In genomic region chr2:200750323-200750910, GRCh38 we compare ENCODE assay signal across 17 cellular contexts.
DNase-seq lines count a peak whose midpoint lies in the region; ATAC-seq, FAIRE-seq and TF ChIP-seq lines count a peak whose summit lies in the region.
"Had no signal": no experiment of that assay in that cellular context is flagged by ENCODE, and none has a peak within 500 bp of the region (broad histone marks: within the 10 kb centered on the region; RNA-seq: fewer than 3 reads in every experiment).

No MANE protein-coding gene starts in this region.

- no peak for DNase-seq in Caco-2
- DNase-seq in K562 (ENCODE audit: extremely low read depth in 1 of 4, low spot score in 3 of 4), result no peak
- DNase-seq in mesendoderm, result peak; percentile 73
- DNase-seq in stimulated activated CD8-positive, alpha-beta memory T cell treated with anti-CD3 and anti-CD28 coated beads, Interleukin-4, amount 100 ng/mL, for 48 hours, result peak; percentile 9
- no peak for DNase-seq in islet precursor cell
- DNase-seq in anterior cingulate cortex (lab: John Stamatoyannopoulos, UW), result no peak
- DNase-seq: BE2C; CD8-positive, alpha-beta T cell; COR-L47; DND-41; GF-D8; GOT3 had no signal

- no peak overlapping the region for H3K4ac ChIP-seq in mesendoderm (ENCODE audit: low read depth, low read length)

- H3K4me3 ChIP-seq in Caco-2 (ENCODE audit: low read depth, low read length) (no peak overlapping the region), K562 (no peak overlapping the region), mesendoderm (ENCODE audit: low read length) (no peak overlapping the region)
- H3K4me3 ChIP-seq: HAP-1 had no signal

- no peaks in the 10 kb centered on the region for H3K9me1 ChIP-seq in K562 (ENCODE audit: control insufficient read depth, insufficient read depth, low read length)

- no peak overlapping the region for H4K8ac ChIP-seq in mesendoderm (ENCODE audit: low read depth, low read length)

- H3K4me3 Mint-ChIP-seq in Caco-2 (ENCODE audit: unreplicated experiment), result no peak overlapping the region
- H3K4me3 Mint-ChIP-seq: CD14-positive monocyte; CD8-positive, alpha-beta T cell had no signal

- no peak for TF ChIP-seq EP300 in K562 (IDR thresholded peaks at IDR 0.05; ENCODE audit: low read length)

- no peaks in the 10 kb centered on the region for H4K20me1 ChIP-seq in K562 (replicated peaks; ENCODE audit: control insufficient read depth, insufficient read depth, low read length)

- no peak for TF ChIP-seq CTCF in Caco-2 (IDR thresholded peaks at IDR 0.05; ENCODE audit: insufficient read depth in 1 of 2, low read depth in 1 of 2, low read length in 1 of 2, severe bottlenecking in 1 of 2, unreplicated experiment in 1 of 2)
- no peak for TF ChIP-seq CTCF in K562 (IDR thresholded peaks at IDR 0.05 in 2 of 3, conservative IDR thresholded peaks at IDR 0.05 in 1 of 3; ENCODE audit: insufficient read depth in 2 of 3, low read depth in 1 of 3, low read length in 3 of 3)

- no peak overlapping the region for H2AFZ ChIP-seq in K562 (ENCODE audit: low read depth, low read length)

- ATAC-seq in K562 (no peak), HG03196 (IDR thresholded peaks at IDR 0.05; ENCODE audit: unreplicated experiment) (no peak)
- ATAC-seq: CD8-positive, alpha-beta T cell had no signal

- no peak overlapping the region for H3K9ac ChIP-seq in K562 (ENCODE audit: insufficient read depth in 1 of 2, low read depth in 2 of 2, low read length in 2 of 2)
- no peak overlapping the region for H3K9ac ChIP-seq in mesendoderm (ENCODE audit: low read length)

- H3K27me3 ChIP-seq in Caco-2 (replicated peaks; ENCODE audit: control insufficient read depth, insufficient read depth, low read length) (no peaks in the 10 kb centered on the region), K562 (ENCODE audit: control insufficient read depth in 2 of 2, insufficient read depth in 2 of 2, low read length in 2 of 2) (peaks cover 4 to 23% of the 10 kb centered on the region in 2 experiments; a peak in 3 of 5 replicates), mesendoderm (ENCODE audit: insufficient read depth, low read length, poor library complexity) (no peaks in the 10 kb centered on the region)
- H3K27me3 ChIP-seq: BE2C had no signal

- WGBS in K562 (ENCODE audit: insufficient coverage, low coverage, missing lambda C conversion rate), result 2% methylated on average over 6 of the region's 6 CpGs
- no CpG with 5 or more reads among the region's 6 CpGs for WGBS in mesendoderm (ENCODE audit: extremely low coverage, insufficient coverage, low lambda C conversion rate)

- H3K79me2 ChIP-seq in K562 (ENCODE audit: control insufficient read depth, insufficient read depth, low read length) (no peaks in the 10 kb centered on the region), mesendoderm (ENCODE audit: control insufficient read depth, insufficient read depth, low read length) (no peaks in the 10 kb centered on the region)

- BruUV-seq in Caco-2 (replicated peaks; lab: Mats Ljungman, UMichigan) (no TSS peak), K562 (replicated peaks; lab: Mats Ljungman, UMichigan) (no TSS peak)

- H2BK5ac ChIP-seq in mesendoderm (ENCODE audit: low read length), result no peak overlapping the region

- in situ Hi-C loops in K562 (cut with MboI), result no loop called here

- H3K56ac ChIP-seq in mesendoderm (ENCODE audit: low read length), result no peak overlapping the region

- peaks cover 11% of the 10 kb centered on the region for H3K36me3 Mint-ChIP-seq in Caco-2 (ENCODE audit: insufficient read depth, unreplicated experiment)
- H3K36me3 Mint-ChIP-seq: CD8-positive, alpha-beta T cell had no signal

- no peak for FAIRE-seq in K562 (lab: Jason Lieb, UNC)
- FAIRE-seq: A204.1, GM19239 had no signal

- peak overlapping the region; percentile 90 for H3K27ac Mint-ChIP-seq in Caco-2 (ENCODE audit: unreplicated experiment)
- H3K27ac Mint-ChIP-seq: CD8-positive, alpha-beta T cell had no signal

- CTCF ChIA-PET in Caco-2 (lab: Charles Lee), result no interaction called here
- CTCF ChIA-PET in K562 (lab: Yijun Ruan, JAX; ENCODE audit: low intra/inter-chr PET ratio), result no interaction called here

- TF ChIP-seq POLR2A in K562 (conservative IDR thresholded peaks at IDR 0.05), result no peak

- H3K4me1 Mint-ChIP-seq in Caco-2 (ENCODE audit: low read depth, unreplicated experiment), result peaks cover 50% of the 10 kb centered on the region

- H2AK5ac ChIP-seq in mesendoderm (ENCODE audit: low read length), result no peak overlapping the region

- H3K9me3 Mint-ChIP-seq in Caco-2 (ENCODE audit: unreplicated experiment), result no peaks in the 10 kb centered on the region
- H3K9me3 Mint-ChIP-seq: CD14-positive monocyte; CD8-positive, alpha-beta T cell had no signal

- H4K5ac ChIP-seq in mesendoderm (ENCODE audit: low read length), result no peak overlapping the region

- no peaks in the 10 kb centered on the region for H3K9me3 ChIP-seq in Caco-2
- no peaks in the 10 kb centered on the region for H3K9me3 ChIP-seq in K562 (replicated peaks; ENCODE audit: control insufficient read depth, insufficient read depth, low read depth, low read length)
- H3K9me3 ChIP-seq: BE2C, HAP-1 had no signal

- H3K4me1 ChIP-seq in Caco-2 (peaks cover 49% of the 10 kb centered on the region), K562 (replicated peaks in 1 of 2; ENCODE audit: control insufficient read depth in 2 of 2, insufficient read depth in 2 of 2, low read length in 2 of 2) (peaks cover 0 to 5% of the 10 kb centered on the region in 2 experiments; a peak in 2 of 5 replicates), mesendoderm (ENCODE audit: control insufficient read depth, low read depth, low read length) (no peaks in the 10 kb centered on the region)
- H3K4me1 ChIP-seq: BE2C, HAP-1 had no signal

- no peak overlapping the region for H2BK15ac ChIP-seq in mesendoderm (replicated peaks; ENCODE audit: low read depth)

- no peaks in the 10 kb centered on the region for H3K79me1 ChIP-seq in mesendoderm (ENCODE audit: low read length)

- no peak overlapping the region for H3K23ac ChIP-seq in mesendoderm (ENCODE audit: low read length)

- POLR2A ChIA-PET in Caco-2 (lab: Charles Lee) (no interaction called here), K562 (lab: Yijun Ruan, JAX) (interaction anchor here (0.6 kb wide), 1 partner anchor 426 kb away, joined by 3 read pairs; no protein-coding TSS in a partner anchor)

- intact Hi-C loops in Caco-2 (cut with micrococcal nuclease; ENCODE audit: unreplicated experiment) (no loop called here), K562 (cut with micrococcal nuclease) (loop anchor here (5.0 kb wide), 1 partner anchor 62 kb away; the partner anchor contains the start of gene BZW1)

- no peak overlapping the region for H3K18ac ChIP-seq in mesendoderm (ENCODE audit: low read length)

- H3K27ac ChIP-seq in K562 (ENCODE audit: extremely low read depth, low read depth, low read length), result no peak overlapping the region
- no peak overlapping the region for H3K27ac ChIP-seq in mesendoderm (ENCODE audit: low read depth, low read length)

- no peaks in the 10 kb centered on the region for H3K27me3 Mint-ChIP-seq in Caco-2 (ENCODE audit: insufficient read depth, unreplicated experiment)

- no peak overlapping the region for H3K4me2 ChIP-seq in K562 (ENCODE audit: insufficient read depth, low read length)
- H3K4me2 ChIP-seq in mesendoderm (ENCODE audit: low read length), result no peak overlapping the region

- no peak for TF ChIP-seq RAD21 in K562 (CRISPR knock-in tag; conservative IDR thresholded peaks at IDR 0.05 in 1 of 2, IDR thresholded peaks at IDR 0.05 in 1 of 2)

- H3K36me3 ChIP-seq in Caco-2 (ENCODE audit: control insufficient read depth, insufficient read depth, low read length), result no peaks in the 10 kb centered on the region
- H3K36me3 ChIP-seq in K562 (ENCODE audit: control insufficient read depth, insufficient read depth, low read length), result no peaks in the 10 kb centered on the region
- no peaks in the 10 kb centered on the region for H3K36me3 ChIP-seq in mesendoderm (ENCODE audit: control insufficient read depth, insufficient read depth, low read length)
- H3K36me3 ChIP-seq: BE2C, HAP-1 had no signal

- no peak overlapping the region for H2BK120ac ChIP-seq in mesendoderm (ENCODE audit: low read depth, low read length)

TF ChIP-seq in K562, 482 proteins besides CTCF, POLR2A, EP300 and RAD21:
- TF ChIP-seq CBFA2T3 (IDR thresholded peaks at IDR 0.05) (peak; percentile 30; the same call in 1 of the 2 replicates), TBP (optimal IDR thresholded peaks at IDR 0.05; ENCODE audit: low read depth, low read length) (no peak), RBM14 (IDR thresholded peaks at IDR 0.05; ENCODE audit: borderline replicate concordance, insufficient read depth, low read depth, low read length) (no peak), MEIS2 (IDR thresholded peaks at IDR 0.05; ENCODE audit: partially characterized antibody) (peak; percentile 45), TEAD4 (IDR thresholded peaks at IDR 0.05; ENCODE audit: low read length) (peak; percentile 38), TEAD4 (CRISPR knock-in tag; IDR thresholded peaks at IDR 0.05; ENCODE audit: borderline replicate concordance) (no peak)
- TF ChIP-seq, protein P1, sequence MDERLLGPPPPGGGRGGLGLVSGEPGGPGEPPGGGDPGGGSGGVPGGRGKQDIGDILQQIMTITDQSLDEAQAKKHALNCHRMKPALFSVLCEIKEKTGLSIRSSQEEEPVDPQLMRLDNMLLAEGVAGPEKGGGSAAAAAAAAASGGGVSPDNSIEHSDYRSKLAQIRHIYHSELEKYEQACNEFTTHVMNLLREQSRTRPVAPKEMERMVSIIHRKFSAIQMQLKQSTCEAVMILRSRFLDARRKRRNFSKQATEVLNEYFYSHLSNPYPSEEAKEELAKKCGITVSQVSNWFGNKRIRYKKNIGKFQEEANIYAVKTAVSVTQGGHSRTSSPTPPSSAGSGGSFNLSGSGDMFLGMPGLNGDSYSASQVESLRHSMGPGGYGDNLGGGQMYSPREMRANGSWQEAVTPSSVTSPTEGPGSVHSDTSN (CRISPR knock-in tag; IDR thresholded peaks at IDR 0.05; ENCODE audit: low read depth), result no peak
- TF ChIP-seq, protein P1 (tag; conservative IDR thresholded peaks at IDR 0.05; ENCODE audit: low read depth), result peak; percentile 27; the same call in 1 of the 2 replicates

Comparison
In these comparisons a context has a peak if more than half of its experiments do, and no peak if none do; other contexts are left out.
1. DNase-seq: peak in mesendoderm (single experiment) and stimulated activated CD8-positive, alpha-beta memory T cell treated with anti-CD3 and anti-CD28 coated beads, Interleukin-4, amount 100 ng/mL, for 48 hours (single experiment); none in Caco-2 (0 of 2), K562 (0 of 4), islet precursor cell (single experiment) and anterior cingulate cortex (0 of 58).